Comparison of ENCODE assay signal across 17 cellular contexts in the genomic region with DNA sequence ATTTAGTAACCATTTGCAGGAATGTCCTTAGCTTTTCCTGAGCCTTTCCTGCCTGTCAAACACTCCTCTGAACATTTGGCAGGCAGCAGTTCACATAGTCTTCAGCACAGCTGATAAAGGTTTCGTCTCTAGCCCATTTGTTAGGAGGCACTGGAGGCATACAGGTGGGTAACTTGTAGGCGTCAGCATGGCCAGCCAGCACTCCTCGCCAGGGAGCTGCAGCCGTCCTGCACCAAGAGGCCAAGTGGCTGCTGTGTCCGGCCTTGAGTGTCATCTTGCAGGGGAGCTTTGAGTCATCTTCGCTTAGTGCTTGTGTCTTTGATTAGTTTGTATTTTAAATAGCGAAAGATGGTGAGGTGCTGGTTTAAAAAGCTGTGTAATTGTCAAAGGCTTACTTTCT.
DNase-seq lines count a peak whose midpoint lies in the region; ATAC-seq, FAIRE-seq and TF ChIP-seq lines count a peak whose summit lies in the region.
"Had no signal": no experiment of that assay in that cellular context is flagged by ENCODE, and none has a peak within 500 bp of the region (broad histone marks: within the 10 kb centered on the region; RNA-seq: fewer than 3 reads in every experiment).

No MANE protein-coding gene starts in this region.

- in situ Hi-C loops in HepG2 (cut with HindIII; ENCODE audit: extremely low pct_ligation_motif_present, low pct_unique_long_range_greater_than_20kb) = no loop called here

- no peaks in the 10 kb centered on the region for H4K20me1 ChIP-seq in HepG2 (ENCODE audit: insufficient read depth, low read length)

- 97% methylated on average over 7 of the region's 7 CpGs for WGBS in HepG2 (ENCODE audit: low lambda C conversion rate)

- DNase-seq in myocyte (ENCODE audit: low read depth) = peak; percentile 1
- no peak for DNase-seq in germinal center (ENCODE audit: low spot score)
- DNase-seq in HepG2 (ENCODE audit: low spot score) = no peak
- DNase-seq: DMS53; left ventricle myocardium inferior; NCI-H1930; NCI-H510A; psoas muscle; spleen; stimulated activated naive CD8-positive, alpha-beta T cell treated with anti-CD3 and anti-CD28 coated beads, Interleukin-15, amount 100 ng/mL, for 72 hours had no signal

- no peaks in the 10 kb centered on the region for H3K9me3 ChIP-seq in HepG2 (ENCODE audit: low read length)
- H3K9me3 ChIP-seq: BE2C, left ventricle myocardium inferior, psoas muscle, spleen had no signal

- no peak for TF ChIP-seq POLR2A in HepG2 (IDR thresholded peaks at IDR 0.05; ENCODE audit: insufficient read depth in 1 of 2, low read depth in 2 of 2, low read length in 2 of 2)

- TF ChIP-seq EP300 in HepG2 (IDR thresholded peaks at IDR 0.05; ENCODE audit: low read depth in 2 of 2, low read length in 2 of 2) (no peak), HepG2 (CRISPR knock-in tag; IDR thresholded peaks at IDR 0.05; ENCODE audit: borderline replicate concordance) (no peak)

- no peaks in the 10 kb centered on the region; a peak in 1 of 5 replicates for H3K27me3 ChIP-seq in HepG2 (ENCODE audit: control insufficient read depth in 1 of 2, insufficient read depth in 2 of 2, low read length in 2 of 2)
- H3K27me3 ChIP-seq: BE2C, spleen had no signal

- POLR2A ChIA-PET in HepG2 (lab: Yijun Ruan, JAX) = no interaction called here

- intact Hi-C loops in HepG2 (cut with micrococcal nuclease; ENCODE audit: unreplicated experiment) = no loop called here

- ATAC-seq in GM18868 (IDR thresholded peaks at IDR 0.05; ENCODE audit: unreplicated experiment) = peak; percentile 40
- peak; percentile 17 for ATAC-seq in GM21528 (IDR thresholded peaks at IDR 0.05; ENCODE audit: low FRiP score, unreplicated experiment)
- peak; percentile 12 for ATAC-seq in HG03565 (IDR thresholded peaks at IDR 0.05; ENCODE audit: unreplicated experiment)
- no peak for ATAC-seq in HepG2
- ATAC-seq in GM21786 (IDR thresholded peaks at IDR 0.05; ENCODE audit: unreplicated experiment) = no peak
- ATAC-seq: activated naive CD4-positive, alpha-beta T cell treated with anti-CD3 and anti-CD28 coated beads, Interleukin-2, amount 50 U/mL, for 72 hours; psoas muscle; stimulated activated naive CD8-positive, alpha-beta T cell treated with anti-CD3 and anti-CD28 coated beads, Interleukin-15, amount 100 ng/mL, for 72 hours had no signal

- H3K79me2 ChIP-seq in HepG2 (ENCODE audit: insufficient read depth, low read length) = no peaks in the 10 kb centered on the region

- no TSS peak for BruUV-seq in HepG2 (replicated peaks; lab: Mats Ljungman, UMichigan)

- no peak overlapping the region for H3K9ac ChIP-seq in HepG2 (ENCODE audit: insufficient read depth, low read depth, low read length)

- TF ChIP-seq RAD21 in HepG2 (CRISPR knock-in tag; IDR thresholded peaks at IDR 0.05) = no peak

- H3K36me3 ChIP-seq in HepG2 (replicated peaks in 1 of 2; ENCODE audit: control insufficient read depth in 1 of 2, insufficient read depth in 2 of 2, low read length in 2 of 2) = peaks cover 2 to 19% of the 10 kb centered on the region in 2 experiments; a peak in 4 of 5 replicates
- H3K36me3 ChIP-seq: BE2C had no signal

- H3K4me2 ChIP-seq in HepG2 (ENCODE audit: low read depth, low read length) = no peak overlapping the region

- H2AFZ ChIP-seq in HepG2 (ENCODE audit: low read length) = no peak overlapping the region

- H3K4me1 ChIP-seq in HepG2 (ENCODE audit: insufficient read depth, low read length) = no peaks in the 10 kb centered on the region
- H3K4me1 ChIP-seq: psoas muscle had no signal

- TF ChIP-seq CTCF in HepG2 (CRISPR knock-in tag; IDR thresholded peaks at IDR 0.05) = no peak

- CTCF ChIA-PET in HepG2 (lab: Yijun Ruan, JAX; ENCODE audit: low intra/inter-chr PET ratio, low total read pairs) = no interaction called here

- no peak overlapping the region for H3K4me3 ChIP-seq in HepG2 (replicated peaks in 1 of 3; ENCODE audit: insufficient read depth in 1 of 3, low read depth in 2 of 3, low read length in 3 of 3)
- H3K4me3 ChIP-seq: left ventricle myocardium inferior, psoas muscle, spleen had no signal

- H3K27ac ChIP-seq in HepG2 (ENCODE audit: extremely low read length, insufficient read depth, low read length) = no peak overlapping the region
- H3K27ac ChIP-seq: left ventricle myocardium inferior, psoas muscle had no signal

- no peak for FAIRE-seq in HepG2 (lab: Jason Lieb, UNC)
- FAIRE-seq: urothelium cell line had no signal

TF ChIP-seq in HepG2, 621 proteins besides CTCF, POLR2A, EP300 and RAD21:
- TF ChIP-seq, protein P1, sequence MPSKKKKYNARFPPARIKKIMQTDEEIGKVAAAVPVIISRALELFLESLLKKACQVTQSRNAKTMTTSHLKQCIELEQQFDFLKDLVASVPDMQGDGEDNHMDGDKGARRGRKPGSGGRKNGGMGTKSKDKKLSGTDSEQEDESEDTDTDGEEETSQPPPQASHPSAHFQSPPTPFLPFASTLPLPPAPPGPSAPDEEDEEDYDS (CRISPR knock-in tag; IDR thresholded peaks at IDR 0.05) = no peak
- no peak for TF ChIP-seq ZNF496 (CRISPR knock-in tag; IDR thresholded peaks at IDR 0.05; ENCODE audit: insufficient replicate concordance)
- TF ChIP-seq NCOA2 (CRISPR knock-in tag; IDR thresholded peaks at IDR 0.05) = no peak
- TF ChIP-seq, protein P2, sequence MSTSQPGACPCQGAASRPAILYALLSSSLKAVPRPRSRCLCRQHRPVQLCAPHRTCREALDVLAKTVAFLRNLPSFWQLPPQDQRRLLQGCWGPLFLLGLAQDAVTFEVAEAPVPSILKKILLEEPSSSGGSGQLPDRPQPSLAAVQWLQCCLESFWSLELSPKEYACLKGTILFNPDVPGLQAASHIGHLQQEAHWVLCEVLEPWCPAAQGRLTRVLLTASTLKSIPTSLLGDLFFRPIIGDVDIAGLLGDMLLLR (CRISPR knock-in tag; IDR thresholded peaks at IDR 0.05) = no peak
- TF ChIP-seq, protein P3, sequence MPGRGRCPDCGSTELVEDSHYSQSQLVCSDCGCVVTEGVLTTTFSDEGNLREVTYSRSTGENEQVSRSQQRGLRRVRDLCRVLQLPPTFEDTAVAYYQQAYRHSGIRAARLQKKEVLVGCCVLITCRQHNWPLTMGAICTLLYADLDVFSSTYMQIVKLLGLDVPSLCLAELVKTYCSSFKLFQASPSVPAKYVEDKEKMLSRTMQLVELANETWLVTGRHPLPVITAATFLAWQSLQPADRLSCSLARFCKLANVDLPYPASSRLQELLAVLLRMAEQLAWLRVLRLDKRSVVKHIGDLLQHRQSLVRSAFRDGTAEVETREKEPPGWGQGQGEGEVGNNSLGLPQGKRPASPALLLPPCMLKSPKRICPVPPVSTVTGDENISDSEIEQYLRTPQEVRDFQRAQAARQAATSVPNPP (CRISPR knock-in tag; IDR thresholded peaks at IDR 0.05) = no peak
- TF ChIP-seq, protein P4, sequence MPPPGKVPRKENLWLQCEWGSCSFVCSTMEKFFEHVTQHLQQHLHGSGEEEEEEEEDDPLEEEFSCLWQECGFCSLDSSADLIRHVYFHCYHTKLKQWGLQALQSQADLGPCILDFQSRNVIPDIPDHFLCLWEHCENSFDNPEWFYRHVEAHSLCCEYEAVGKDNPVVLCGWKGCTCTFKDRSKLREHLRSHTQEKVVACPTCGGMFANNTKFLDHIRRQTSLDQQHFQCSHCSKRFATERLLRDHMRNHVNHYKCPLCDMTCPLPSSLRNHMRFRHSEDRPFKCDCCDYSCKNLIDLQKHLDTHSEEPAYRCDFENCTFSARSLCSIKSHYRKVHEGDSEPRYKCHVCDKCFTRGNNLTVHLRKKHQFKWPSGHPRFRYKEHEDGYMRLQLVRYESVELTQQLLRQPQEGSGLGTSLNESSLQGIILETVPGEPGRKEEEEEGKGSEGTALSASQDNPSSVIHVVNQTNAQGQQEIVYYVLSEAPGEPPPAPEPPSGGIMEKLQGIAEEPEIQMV (CRISPR knock-in tag; IDR thresholded peaks at IDR 0.05; ENCODE audit: low read depth) = no peak
TF ChIP-seq in HepG2: peak in this region for 0.

Comparison
In these comparisons a context has a peak if more than half of its experiments do, and no peak if none do; other contexts are left out.
1. ATAC-seq: peak in GM18868 (single experiment), GM21528 (single experiment) and HG03565 (single experiment); none in HepG2 (single experiment) and GM21786 (single experiment).